In genomic region chr17:58630883-58631522, GRCh38 we compare ENCODE assay signal across 8 cellular contexts.
DNase-seq lines count a peak whose midpoint lies in the region; ATAC-seq and TF ChIP-seq lines count a peak whose summit lies in the region.

No MANE protein-coding gene starts in this region.

- intact Hi-C loops in OCI-LY7 (cut with micrococcal nuclease; ENCODE audit: unreplicated experiment) (loop anchor here (1.0 to 2.0 kb wide), 5 partner anchors 28 to 728 kb away; partner anchors contain the start of genes RAD51C and TEX14), MCF 10A (cut with micrococcal nuclease) (loop anchor here (1.0 to 2.0 kb wide), 6 partner anchors 28 to 113 kb away; partner anchors contain the start of genes RAD51C and TEX14)

- H3K4me2 ChIP-seq in OCI-LY7 (ENCODE audit: low read length), result peak overlapping the region; percentile 97

- TF ChIP-seq CTCF in OCI-LY7 (conservative IDR thresholded peaks at IDR 0.05; ENCODE audit: low read length) (no peak), MCF 10A (IDR thresholded peaks at IDR 0.05; ENCODE audit: unreplicated experiment) (no peak)

- H3K27me3 ChIP-seq in mucosa of stomach (ENCODE audit: control insufficient read depth, insufficient read depth, low read length), result no peaks in the 10 kb centered on the region

- no peak overlapping the region for H3K27ac Mint-ChIP-seq in MCF 10A (ENCODE audit: low read depth, unreplicated experiment)

- peak; percentile 52 for DNase-seq in NCI-H524 (lab: John Stamatoyannopoulos, UW)
- DNase-seq in NCI-H524 treated with DMSO at 0.1 percent for 48 hours (lab: John Stamatoyannopoulos, UW), result no peak
- no peak for DNase-seq in OCI-LY7 (ENCODE audit: low spot score)
- no peak for DNase-seq in MCF 10A (ENCODE audit: unreplicated experiment)
- no peak for DNase-seq in OCI-M1 (lab: John Stamatoyannopoulos, UW)

- H3K79me2 ChIP-seq in OCI-LY7 (ENCODE audit: insufficient read depth, low read depth, low read length), result no peaks in the 10 kb centered on the region

- H3K4me3 Mint-ChIP-seq in MCF 10A (ENCODE audit: unreplicated experiment), result no peak overlapping the region

- peak overlapping the region; percentile 68 for H3K4me3 ChIP-seq in OCI-LY7 (ENCODE audit: low read depth, low read length, poor library complexity, severe bottlenecking)
- H3K4me3 ChIP-seq in mucosa of stomach (ENCODE audit: low read length), result no peak overlapping the region

- H3K27me3 Mint-ChIP-seq in MCF 10A (ENCODE audit: insufficient read depth, unreplicated experiment), result no peaks in the 10 kb centered on the region

- peak overlapping the region; percentile 65 for H3K9ac ChIP-seq in mucosa of stomach (ENCODE audit: low read length)

- H3K36me3 Mint-ChIP-seq in MCF 10A (ENCODE audit: insufficient read depth, unreplicated experiment), result no peaks in the 10 kb centered on the region

- CTCF ChIA-PET in OCI-LY7 (lab: Charles Lee; ENCODE audit: unreplicated experiment), result interaction anchor here (1.1 kb wide), 1 partner anchor 43 kb away, joined by 5 read pairs; no protein-coding TSS in a partner anchor
- CTCF ChIA-PET in MCF 10A (lab: Yijun Ruan, JAX), result interaction anchor here (0.5 to 2.6 kb wide), 10 partner anchors 15 to 392 kb away, joined by 3 to 11 read pairs (median 4); no protein-coding TSS in a partner anchor

- ATAC-seq in HG03520 (IDR thresholded peaks at IDR 0.05; ENCODE audit: unreplicated experiment), result no peak

- no peaks in the 10 kb centered on the region for H3K9me3 Mint-ChIP-seq in MCF 10A (ENCODE audit: unreplicated experiment)

- POLR2A ChIA-PET in OCI-LY7 (lab: Charles Lee) (interaction anchor here (0.5 to 3.4 kb wide), 36 partner anchors 9 to 1545 kb away, joined by 3 to 64 read pairs (median 6); partner anchors contain the start of genes PRR11, RAD51C and TEX14), MCF 10A (lab: Yijun Ruan, JAX) (interaction anchor here (0.6 to 3.8 kb wide), 35 partner anchors 10 to 1199 kb away, joined by 3 to 85 read pairs (median 6); partner anchors contain the start of genes MTMR4, RAD51C and TEX14)

- peak overlapping the region; percentile 60; the same call in 1 of the 2 replicates for H2AFZ ChIP-seq in OCI-LY7 (ENCODE audit: low read length)

- H3K36me3 ChIP-seq in OCI-LY7 (ENCODE audit: insufficient read depth, low read length), result no peaks in the 10 kb centered on the region
- H3K36me3 ChIP-seq in mucosa of stomach (ENCODE audit: control insufficient read depth, insufficient read depth, low read length), result no peaks in the 10 kb centered on the region

- H3K27ac ChIP-seq in OCI-LY7 (ENCODE audit: low read depth, low read length, poor library complexity, severe bottlenecking) (peak overlapping the region; percentile 83), temporal lobe (ENCODE audit: low read depth, low read length) (peak overlapping the region; percentile 92)

- BruUV-seq in OCI-LY7 (replicated peaks; lab: Mats Ljungman, UMichigan) (TSS peak; percentile 96), MCF 10A (replicated peaks; lab: Mats Ljungman, UMichigan) (TSS peak; percentile 98)

- H3K4me1 Mint-ChIP-seq in MCF 10A (ENCODE audit: insufficient read depth, unreplicated experiment), result peaks cover 6% of the 10 kb centered on the region

- H3K9me3 ChIP-seq in OCI-LY7 (ENCODE audit: low read length), result no peaks in the 10 kb centered on the region
- no peaks in the 10 kb centered on the region for H3K9me3 ChIP-seq in mucosa of stomach (ENCODE audit: control insufficient read depth, low read length)

- peaks cover 17% of the 10 kb centered on the region for H3K4me1 ChIP-seq in OCI-LY7 (ENCODE audit: insufficient read depth, low read length, poor library complexity, severe bottlenecking)
- H3K4me1 ChIP-seq in mucosa of stomach (ENCODE audit: control insufficient read depth, insufficient read depth, low read length), result peaks cover 10% of the 10 kb centered on the region

- H4K20me1 ChIP-seq in OCI-LY7 (ENCODE audit: insufficient read depth, low read length), result no peaks in the 10 kb centered on the region

- H3K9me2 ChIP-seq in OCI-LY7 (ENCODE audit: insufficient read depth, low read length), result no peaks in the 10 kb centered on the region

Comparison
In these comparisons a context has a peak if more than half of its experiments do, and no peak if none do; other contexts are left out.
1. DNase-seq: peak in NCI-H524 (2 of 2); none in NCI-H524 treated with DMSO at 0.1 percent for 48 hours (single experiment), OCI-LY7 (single experiment), MCF 10A (single experiment) and OCI-M1 (single experiment).